Comparison of ENCODE assay signal across 7 cellular contexts in the genomic region with DNA sequence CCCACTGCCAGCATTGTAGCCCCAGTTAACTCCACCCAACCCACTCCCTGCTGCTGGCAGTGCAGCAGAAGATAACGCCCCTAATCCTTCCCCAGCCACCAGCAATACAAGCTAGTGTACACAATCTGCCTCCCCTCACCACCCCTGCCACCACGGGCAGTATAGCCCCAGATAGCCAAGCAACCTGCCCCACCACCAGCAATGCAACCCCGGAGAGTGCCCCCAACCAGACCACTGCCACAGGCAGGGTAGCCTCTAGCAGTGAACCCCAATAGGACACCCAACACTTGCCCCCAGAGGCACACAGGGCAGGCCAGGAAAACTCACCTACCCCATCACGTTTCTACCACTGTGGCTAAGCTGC.
A peak's percentile ranks its signal among the peaks of the same experiment; 100 is the strongest.
DNase-seq lines count a peak whose midpoint lies in the region; ATAC-seq, FAIRE-seq and TF ChIP-seq lines count a peak whose summit lies in the region.
"Not testable (repeated sequence)": the region's sequence is repeated elsewhere in the genome, so short reads cannot be mapped to it uniquely, and the experiment has no call there.

No MANE protein-coding gene starts in this region.

- in situ Hi-C loops in K562 (cut with MboI) = loop anchor here (25.0 kb wide), 1 partner anchor 1220 kb away; no protein-coding TSS in a partner anchor

- BruUV-seq in K562 (replicated peaks; lab: Mats Ljungman, UMichigan) = not testable (repeated sequence)

- not testable (repeated sequence) for H3K23ac ChIP-seq in mesenchymal stem cell (ENCODE audit: low read length in 2 of 2); neuronal stem cell (ENCODE audit: low read depth, low read length, poor library complexity)

- not testable (repeated sequence) for H4K8ac ChIP-seq in mesenchymal stem cell (ENCODE audit: low read length); neuronal stem cell (ENCODE audit: low read depth, low read length)

- ATAC-seq in K562 = 0 out of 3 replicates have a peak, but pooled peaks have one; percentile 42

- intact Hi-C loops in K562 (cut with micrococcal nuclease); spleen (cut with DNase I; ENCODE audit: low total_unique reads): not testable (repeated sequence)

- not testable (repeated sequence) for H3K4me1 ChIP-seq in ES-I3 (ENCODE audit: insufficient read depth, low read length); K562 (replicated peaks in 1 of 2; ENCODE audit: control insufficient read depth in 2 of 2, insufficient read depth in 2 of 2, low read length in 2 of 2); mesenchymal stem cell (ENCODE audit: control insufficient read depth, insufficient read depth, low read depth, low read length); neuronal stem cell (ENCODE audit: control insufficient read depth in 2 of 2, insufficient read depth in 1 of 2, low read depth in 1 of 2, low read length in 2 of 2); spleen

- peak overlapping the region; percentile 60 for H3K4me3 ChIP-seq in K562
- not testable (repeated sequence) for H3K4me3 ChIP-seq in mesenchymal stem cell (ENCODE audit: insufficient read depth in 1 of 2, low read depth in 1 of 2, low read length in 2 of 2); spleen
- H3K4me3 ChIP-seq in neuronal stem cell (ENCODE audit: low read length in 2 of 2) = peak overlapping the region in 1 of 2 donors; percentile 20

- peak overlapping the region; percentile 19 for H2BK120ac ChIP-seq in mesenchymal stem cell (ENCODE audit: low read depth, low read length)
- H2BK120ac ChIP-seq in neuronal stem cell (ENCODE audit: low read depth, low read length) = not testable (repeated sequence)

- not testable (repeated sequence) for TF ChIP-seq RAD21 in K562 (CRISPR knock-in tag; conservative IDR thresholded peaks at IDR 0.05 in 1 of 2, IDR thresholded peaks at IDR 0.05 in 1 of 2)

- not testable (repeated sequence) for H3K4ac ChIP-seq in mesenchymal stem cell (ENCODE audit: low read depth in 1 of 2, low read length in 2 of 2); neuronal stem cell (ENCODE audit: low read length)

- H3K9ac ChIP-seq in ES-I3 (ENCODE audit: low read depth, low read length) (peak overlapping the region; percentile 25; the same call in 1 of the 2 replicates), K562 (ENCODE audit: insufficient read depth in 1 of 2, low read depth in 2 of 2, low read length in 2 of 2) (peak overlapping the region; percentile 80 to 91)
- H3K9ac ChIP-seq in mesenchymal stem cell (ENCODE audit: low read length); neuronal stem cell (ENCODE audit: low read depth, low read length, poor library complexity): not testable (repeated sequence)

- H3K14ac ChIP-seq in mesenchymal stem cell (ENCODE audit: low read length in 2 of 2); neuronal stem cell (ENCODE audit: low read length): not testable (repeated sequence)

- not testable (repeated sequence) for FAIRE-seq in K562 (lab: Jason Lieb, UNC)

- H3K79me1 ChIP-seq in mesenchymal stem cell (replicated peaks; ENCODE audit: low read length, poor library complexity, severe bottlenecking); neuronal stem cell (ENCODE audit: low read depth, low read length): not testable (repeated sequence)

- H3K36me3 ChIP-seq in ES-I3 (ENCODE audit: insufficient read depth, low read length); K562 (ENCODE audit: control insufficient read depth, insufficient read depth, low read length); mesenchymal stem cell (ENCODE audit: control insufficient read depth in 1 of 2, insufficient read depth in 2 of 2, low read depth in 1 of 2, low read length in 2 of 2); neuronal stem cell (replicated peaks in 1 of 2; ENCODE audit: control insufficient read depth in 2 of 2, insufficient read depth in 2 of 2, low read length in 2 of 2); spleen: not testable (repeated sequence)

- not testable (repeated sequence) for TF ChIP-seq CTCF in K562 (IDR thresholded peaks at IDR 0.05 in 2 of 3, conservative IDR thresholded peaks at IDR 0.05 in 1 of 3; ENCODE audit: insufficient read depth in 2 of 3, low read depth in 1 of 3, low read length in 3 of 3); spleen (IDR thresholded peaks at IDR 0.05 in 8 of 11, conservative IDR thresholded peaks at IDR 0.05 in 3 of 11)

- POLR2A ChIA-PET in K562 (lab: Yijun Ruan, JAX) = interaction anchor here (0.6 to 2.9 kb wide), 4 partner anchors 12 to 363 kb away, joined by 3 to 13 read pairs (median 4); no protein-coding TSS in a partner anchor

- H3K27me3 ChIP-seq in K562 (ENCODE audit: control insufficient read depth in 2 of 2, insufficient read depth in 2 of 2, low read length in 2 of 2); mesenchymal stem cell (ENCODE audit: control insufficient read depth in 1 of 2, insufficient read depth in 1 of 2, low read length in 2 of 2); neuronal stem cell (ENCODE audit: control insufficient read depth in 3 of 3, insufficient read depth in 3 of 3, low read depth in 1 of 3, low read length in 3 of 3): not testable (repeated sequence)
- H3K27me3 ChIP-seq in spleen (replicated peaks in 1 of 7) = peaks cover 0 to 14% (median 0%) of the 10 kb centered on the region in 7 donors

- not testable (repeated sequence) for TF ChIP-seq EP300 in K562 (IDR thresholded peaks at IDR 0.05; ENCODE audit: low read length)

- H3K79me2 ChIP-seq in K562 (ENCODE audit: control insufficient read depth, insufficient read depth, low read length) = peaks cover 52% of the 10 kb centered on the region

- H3K4me2 ChIP-seq in K562 (ENCODE audit: insufficient read depth, low read length) = peak overlapping the region; percentile 87
- not testable (repeated sequence) for H3K4me2 ChIP-seq in mesenchymal stem cell (ENCODE audit: low read length, poor library complexity, severe bottlenecking); neuronal stem cell (ENCODE audit: insufficient read depth, low read length, poor library complexity, severe bottlenecking)

- not testable (repeated sequence) for H2AK5ac ChIP-seq in mesenchymal stem cell (ENCODE audit: low read length, severe bottlenecking); neuronal stem cell (ENCODE audit: low read depth, low read length)

- TF ChIP-seq POLR2A in K562 (conservative IDR thresholded peaks at IDR 0.05); erythroblast (IDR thresholded peaks at IDR 0.05; ENCODE audit: low read length); spleen (IDR thresholded peaks at IDR 0.05): not testable (repeated sequence)

- 0 out of 2 replicates have a peak overlapping the region, but pooled peaks have one; percentile 45 for H2AFZ ChIP-seq in K562 (ENCODE audit: low read depth, low read length)
- not testable (repeated sequence) for H2AFZ ChIP-seq in mesenchymal stem cell (ENCODE audit: low read depth, low read length)
- peak overlapping the region; percentile 41 for H2AFZ ChIP-seq in neuronal stem cell (ENCODE audit: low read length)

- not testable (repeated sequence) for H2BK15ac ChIP-seq in mesenchymal stem cell (ENCODE audit: low read depth, poor library complexity, severe bottlenecking); neuronal stem cell (ENCODE audit: low read length)

- not testable (repeated sequence) for H3K9me1 ChIP-seq in K562 (ENCODE audit: control insufficient read depth, insufficient read depth, low read length)

- DNase-seq in NCI-H82 treated with DMSO at 0.1 percent for 48 hours (lab: John Stamatoyannopoulos, UW; ENCODE audit: unreplicated experiment) (peak; percentile 56), K562 (ENCODE audit: extremely low read depth in 1 of 4, low spot score in 3 of 4) (peak in 2 of 4 experiments; percentile 16 to 54), erythroblast (lab: John Stamatoyannopoulos, UW) (peak; percentile 15 to 58), spleen (peak; percentile 48)
- DNase-seq in mesenchymal stem cell; neuronal stem cell (ENCODE audit: low spot score): not testable (repeated sequence)

- WGBS in K562 (ENCODE audit: insufficient coverage, low coverage, missing lambda C conversion rate) = 0% methylated on average over 3 of the region's 4 CpGs
- WGBS in mesenchymal stem cell = 92% methylated on average over 4 of the region's 4 CpGs
- WGBS in neuronal stem cell (ENCODE audit: extremely low coverage in 2 of 2, insufficient read length in 2 of 2, insufficient replicate concordance in 1 of 2), 2 donors = no CpG with 5 or more reads among the region's 4 CpGs
- WGBS in spleen, 5 donors = 38 to 94% (median 84%) methylated on average over 2 to 4 of the region's 4 CpGs

- H2BK5ac ChIP-seq in mesenchymal stem cell (ENCODE audit: low read depth, low read length, poor library complexity, severe bottlenecking); neuronal stem cell (ENCODE audit: low read length): not testable (repeated sequence)

- not testable (repeated sequence) for H3K9me3 ChIP-seq in ES-I3 (ENCODE audit: control insufficient read depth, insufficient read depth, low read length); K562 (replicated peaks; ENCODE audit: control insufficient read depth, insufficient read depth, low read depth, low read length); mesenchymal stem cell (ENCODE audit: control insufficient read depth, low read length); neuronal stem cell (replicated peaks in 1 of 2; ENCODE audit: control insufficient read depth in 2 of 2, insufficient read depth in 1 of 2, low read depth in 1 of 2, low read length in 2 of 2); spleen

- CTCF ChIA-PET in K562 (lab: Yijun Ruan, JAX; ENCODE audit: low intra/inter-chr PET ratio) = not testable (repeated sequence)

- H4K20me1 ChIP-seq in K562 (replicated peaks; ENCODE audit: control insufficient read depth, insufficient read depth, low read length) = not testable (repeated sequence)

- H2BK12ac ChIP-seq in mesenchymal stem cell (ENCODE audit: low read length in 2 of 2); neuronal stem cell (ENCODE audit: low read length): not testable (repeated sequence)

- H3K18ac ChIP-seq in mesenchymal stem cell (ENCODE audit: low read depth in 1 of 2, low read length in 2 of 2) = not testable (repeated sequence)
- H3K18ac ChIP-seq in neuronal stem cell (ENCODE audit: low read length) = peak overlapping the region; percentile 64

- peak overlapping the region; percentile 25 for H4K91ac ChIP-seq in mesenchymal stem cell (ENCODE audit: low read length)
- not testable (repeated sequence) for H4K91ac ChIP-seq in neuronal stem cell (ENCODE audit: low read depth, low read length, poor library complexity)

- peak overlapping the region; percentile 86 for H3K27ac ChIP-seq in K562 (ENCODE audit: extremely low read depth, low read depth, low read length)
- not testable (repeated sequence) for H3K27ac ChIP-seq in mesenchymal stem cell (ENCODE audit: low read length, poor library complexity, severe bottlenecking); neuronal stem cell (replicated peaks; ENCODE audit: low read length); spleen
